20 cellular contexts compared by ENCODE assay signal in the genomic region with DNA sequence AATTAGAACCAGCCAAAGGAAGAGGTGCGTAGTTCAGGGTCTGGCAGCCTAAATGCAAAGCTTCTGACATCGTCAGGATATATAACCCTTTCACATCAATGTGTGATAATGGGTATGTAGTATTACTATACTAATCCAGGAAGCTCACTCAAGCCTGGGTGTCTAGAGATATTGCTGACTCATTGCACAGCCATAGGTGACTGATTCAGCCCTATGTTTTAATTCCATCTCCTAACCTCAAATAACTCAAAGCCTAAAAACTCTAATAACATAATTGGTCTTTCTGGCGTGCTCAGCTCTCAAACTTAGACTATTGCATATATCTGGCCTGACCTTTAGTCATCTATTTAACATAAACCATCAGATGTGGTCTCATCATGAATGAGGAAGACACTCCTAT.
DNase-seq lines count a peak whose midpoint lies in the region; ATAC-seq and TF ChIP-seq lines count a peak whose summit lies in the region.
"Had no signal": no experiment of that assay in that cellular context is flagged by ENCODE, and none has a peak within 500 bp of the region (broad histone marks: within the 10 kb centered on the region; RNA-seq: fewer than 3 reads in every experiment).

No MANE protein-coding gene starts in this region.

- peak; percentile 59 for ATAC-seq in foreskin keratinocyte
- no peak for ATAC-seq in HG03280 (IDR thresholded peaks at IDR 0.05; ENCODE audit: unreplicated experiment)
- no peak for ATAC-seq in HG02759 (IDR thresholded peaks at IDR 0.05; ENCODE audit: unreplicated experiment)
- no peak for ATAC-seq in HG03159 (IDR thresholded peaks at IDR 0.05; ENCODE audit: unreplicated experiment)
- ATAC-seq: CD8-positive, alpha-beta T cell; T-helper 17 cell had no signal

- H3K27ac ChIP-seq in foreskin keratinocyte, result no peak overlapping the region
- H3K27ac ChIP-seq: Peyer's patch had no signal

- in situ Hi-C loops in Caki2 (cut with HindIII; ENCODE audit: low pct_unique_long_range_greater_than_20kb, low sequenced_read_pairs), result no loop called here

- H3K4me1 ChIP-seq in foreskin keratinocyte, result no peaks in the 10 kb centered on the region
- H3K4me1 ChIP-seq: Peyer's patch had no signal

- peak; percentile 10 for DNase-seq in Caki2 (ENCODE audit: low read depth)
- DNase-seq in HT1080 (ENCODE audit: low read depth), result peak; percentile 55
- peak; percentile 12 for DNase-seq in RKO (ENCODE audit: low spot score)
- DNase-seq in foreskin keratinocyte, result peak; percentile 28 to 57
- DNase-seq in NCI-H1417 (lab: John Stamatoyannopoulos, UW), result no peak
- DNase-seq: C1 segment of cervical spinal cord; CD8-positive, alpha-beta T cell; H7; HFFc6; Kasumi-1; NCI-H1417 treated with DMSO at 0.1 percent for 48 hours; NCI-H187; NCI-H446 treated with DMSO at 0.1 percent for 48 hours; NK-92 treated with Interleukin-12 subunit alpha and Interleukin-12 subunit beta, amount 100 ng/mL, for 24 hours; Peyer's patch; SHP77; T-helper 17 cell had no signal

- TF ChIP-seq CTCF in foreskin keratinocyte (conservative IDR thresholded peaks at IDR 0.05), result no peak

- H3K27me3 ChIP-seq in foreskin keratinocyte, result no peaks in the 10 kb centered on the region
- H3K27me3 ChIP-seq: Peyer's patch had no signal

Comparison
In these comparisons a context has a peak if more than half of its experiments do, and no peak if none do; other contexts are left out.
1. DNase-seq: peak in Caki2 (single experiment), HT1080 (single experiment), RKO (single experiment) and foreskin keratinocyte (2 of 2); none in NCI-H1417 (0 of 3).